16 cellular contexts compared by ENCODE assay signal in the genomic region with DNA sequence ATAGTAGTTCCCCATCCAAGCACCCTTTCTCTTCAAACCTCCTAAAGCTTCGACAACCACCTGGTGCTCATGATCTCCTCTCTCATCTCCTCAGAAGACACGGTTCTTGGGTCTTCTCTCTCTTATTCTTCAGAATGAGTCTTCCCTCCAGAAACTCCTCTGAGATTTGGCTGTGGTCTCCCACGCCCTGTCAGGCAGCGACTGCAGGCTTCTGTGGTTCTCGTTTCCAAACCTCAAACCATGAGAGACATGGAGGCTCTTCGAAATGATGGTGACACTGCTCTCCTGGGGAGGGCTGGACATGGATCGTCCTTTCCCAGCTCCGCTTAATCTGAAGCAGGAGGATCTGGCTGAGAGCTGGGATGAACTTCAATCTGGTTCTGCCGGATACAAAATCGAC.
"Had no signal": no experiment of that assay in that cellular context is flagged by ENCODE, and none has a peak within 500 bp of the region (broad histone marks: within the 10 kb centered on the region; RNA-seq: fewer than 3 reads in every experiment).

No MANE protein-coding gene starts in this region.

- H3K4me3 ChIP-seq: ascending aorta, breast epithelium, right lobe of liver, SJSA1, spleen, tibial nerve had no signal

- H3K27ac ChIP-seq: ascending aorta, breast epithelium, foreskin keratinocyte, right lobe of liver, SJSA1, spleen, tibial nerve had no signal

- H3K27me3 ChIP-seq: ascending aorta, breast epithelium, right lobe of liver, SJSA1, tibial nerve had no signal

- H3K9me3 Mint-ChIP-seq: effector memory CD8-positive, alpha-beta T cell; mesothelial cell of epicardium; neural crest cell had no signal

- H3K36me3 Mint-ChIP-seq: mesothelial cell of epicardium had no signal

- DNase-seq: activated CD4-positive, CD25-positive, alpha-beta regulatory T cell treated with anti-CD3 and anti-CD28 coated beads, Interleukin-2, amount 50 U/mL, for 72 hours; activated CD8-positive, alpha-beta memory T cell treated with anti-CD3 and anti-CD28 coated beads for 24 hours; activated gamma-delta T cell; dermis blood vessel endothelial cell; effector memory CD8-positive, alpha-beta T cell; foreskin keratinocyte; right lobe of liver; spleen; stimulated activated CD4-positive, alpha-beta T cell treated with anti-CD3 and anti-CD28 coated beads, Interleukin-1b, Interleukin-23, amount 100 ng/mL, for 48 hours; substantia nigra had no signal

- H3K9me3 ChIP-seq: ascending aorta, breast epithelium, right lobe of liver, SJSA1, spleen, tibial nerve had no signal

- H3K4me3 Mint-ChIP-seq: effector memory CD8-positive, alpha-beta T cell; mesothelial cell of epicardium; neural crest cell had no signal

- H3K27ac Mint-ChIP-seq: effector memory CD8-positive, alpha-beta T cell; mesothelial cell of epicardium had no signal

- ATAC-seq: effector memory CD8-positive, alpha-beta T cell; foreskin keratinocyte; right lobe of liver had no signal

- H3K4me1 ChIP-seq: breast epithelium, right lobe of liver, spleen had no signal

- H3K36me3 ChIP-seq: ascending aorta, breast epithelium, right lobe of liver, SJSA1, spleen, tibial nerve had no signal
